Comparison of ENCODE assay signal across 8 cellular contexts in genomic region chr18:48475635-48476549, GRCh38.
DNase-seq lines count a peak whose midpoint lies in the region; ATAC-seq and TF ChIP-seq lines count a peak whose summit lies in the region.

No MANE protein-coding gene starts in this region.

- peak; percentile 55 for ATAC-seq in activated CD8-positive, alpha-beta memory T cell treated with anti-CD3 and anti-CD28 coated beads, Interleukin-2, amount 10 ng/mL, durations not matched to agents 7 days and 5 days
- peak; percentile 70 for ATAC-seq in gastroesophageal sphincter

- peak; percentile 53 for DNase-seq in activated CD8-positive, alpha-beta memory T cell treated with anti-CD3 and anti-CD28 coated beads, Interleukin-2, amount 10 ng/mL, durations not matched to agents 7 days and 5 days
- DNase-seq in activated CD8-positive, alpha-beta memory T cell treated with anti-CD3 and anti-CD28 coated beads, Interleukin-2, amount 50 U/mL, for 48 hours = no peak
- DNase-seq in HK-2 (ENCODE audit: unreplicated experiment) (peak; percentile 24), NCI-H526 (lab: John Stamatoyannopoulos, UW) (peak; percentile 61 to 81), occipital lobe (lab: John Stamatoyannopoulos, UW) (peak; percentile 33), ureter (ENCODE audit: low spot score) (no peak)
- DNase-seq in activated T-cell treated with anti-CD3 and anti-CD28 coated beads, Interleukin-2, amount 50 U/mL, for 48 hours = peak; percentile 27 to 47

- H3K4me1 Mint-ChIP-seq in activated CD8-positive, alpha-beta memory T cell treated with anti-CD3 and anti-CD28 coated beads, Interleukin-2, amount 10 ng/mL, durations not matched to agents 7 days and 5 days = no peaks in the 10 kb centered on the region

- no peak overlapping the region for H3K27ac Mint-ChIP-seq in activated CD8-positive, alpha-beta memory T cell treated with anti-CD3 and anti-CD28 coated beads, Interleukin-2, amount 10 ng/mL, durations not matched to agents 7 days and 5 days

- H3K27me3 ChIP-seq in gastroesophageal sphincter = no peaks in the 10 kb centered on the region

- H3K9me3 ChIP-seq in gastroesophageal sphincter = peaks cover 0 to 5% (median 0%) of the 10 kb centered on the region in 3 donors

- CTCF ChIA-PET in activated CD8-positive, alpha-beta memory T cell treated with anti-CD3 and anti-CD28 coated beads, Interleukin-2, amount 10 ng/mL, durations not matched to agents 7 days and 5 days (lab: Charles Lee) = interaction anchor here (0.7 to 3.3 kb wide), 14 partner anchors 10 to 190 kb away, joined by 3 to 29 read pairs (median 4); no protein-coding TSS in a partner anchor

- no peak overlapping the region for H3K4me3 ChIP-seq in gastroesophageal sphincter

- H3K4me1 ChIP-seq in gastroesophageal sphincter = peaks cover 0 to 9% (median 0%) of the 10 kb centered on the region in 3 donors

- H3K4me3 Mint-ChIP-seq in activated CD8-positive, alpha-beta memory T cell treated with anti-CD3 and anti-CD28 coated beads, Interleukin-2, amount 10 ng/mL, durations not matched to agents 7 days and 5 days = no peak overlapping the region

- TF ChIP-seq CTCF in gastroesophageal sphincter (IDR thresholded peaks at IDR 0.05) = peak; percentile 70 to 91 (median 88)

- TF ChIP-seq POLR2A in gastroesophageal sphincter (IDR thresholded peaks at IDR 0.05) = no peak

- peaks cover 50% of the 10 kb centered on the region for H3K27me3 Mint-ChIP-seq in activated CD8-positive, alpha-beta memory T cell treated with anti-CD3 and anti-CD28 coated beads, Interleukin-2, amount 10 ng/mL, durations not matched to agents 7 days and 5 days

- 33 to 46% methylated on average over 6 of the region's 8 CpGs for whole genome bisulfite sequencing in gastroesophageal sphincter (ENCODE audit: low coverage in 1 of 2), 2 donors

- H3K36me3 ChIP-seq in gastroesophageal sphincter = no peaks in the 10 kb centered on the region

- no peaks in the 10 kb centered on the region for H3K9me3 Mint-ChIP-seq in activated CD8-positive, alpha-beta memory T cell treated with anti-CD3 and anti-CD28 coated beads, Interleukin-2, amount 10 ng/mL, durations not matched to agents 7 days and 5 days (ENCODE audit: low read depth)

- TF ChIP-seq EP300 in gastroesophageal sphincter (IDR thresholded peaks at IDR 0.05) = no peak

- H3K36me3 Mint-ChIP-seq in activated CD8-positive, alpha-beta memory T cell treated with anti-CD3 and anti-CD28 coated beads, Interleukin-2, amount 10 ng/mL, durations not matched to agents 7 days and 5 days = no peaks in the 10 kb centered on the region

- H3K27ac ChIP-seq in gastroesophageal sphincter = no peak overlapping the region

Comparison
In these comparisons a context has a peak if more than half of its experiments do, and no peak if none do; other contexts are left out.
1. DNase-seq: peak in activated CD8-positive, alpha-beta memory T cell treated with anti-CD3 and anti-CD28 coated beads, Interleukin-2, amount 10 ng/mL, durations not matched to agents 7 days and 5 days (single experiment), HK-2 (single experiment), NCI-H526 (2 of 2), activated T-cell treated with anti-CD3 and anti-CD28 coated beads, Interleukin-2, amount 50 U/mL, for 48 hours (2 of 2) and occipital lobe (single experiment); none in activated CD8-positive, alpha-beta memory T cell treated with anti-CD3 and anti-CD28 coated beads, Interleukin-2, amount 50 U/mL, for 48 hours (single experiment) and ureter (single experiment).